21 cellular contexts compared by ENCODE assay signal in genomic region chr22:39270792-39271191, GRCh38.
"Had no signal": no experiment of that assay in that cellular context is flagged by ENCODE, and none has a peak within 500 bp of the region (broad histone marks: within the 10 kb centered on the region; RNA-seq: fewer than 3 reads in every experiment).

No MANE protein-coding gene starts in this region.

- H2AFZ ChIP-seq: hepatocyte had no signal

- ATAC-seq: left lung; lower lobe of right lung; natural killer cell; pancreas; sciatic nerve; stimulated activated effector memory CD8-positive, alpha-beta T cell treated with anti-CD3 and anti-CD28 coated beads, Interleukin-12 subunit alpha, Interleukin-12 subunit beta, amount 100 ng/mL, for 72 hours had no signal

- H3K4me1 Mint-ChIP-seq: natural killer cell had no signal

- H3K9me3 Mint-ChIP-seq: natural killer cell, type B pancreatic cell had no signal

- H3K27ac ChIP-seq: dorsolateral prefrontal cortex, hepatocyte, left lung, lower lobe of right lung, neutrophil, pancreas, testis, tibial artery had no signal

- H3K4me3 Mint-ChIP-seq: natural killer cell; stimulated activated effector memory CD8-positive, alpha-beta T cell treated with anti-CD3 and anti-CD28 coated beads, Interleukin-12 subunit alpha, Interleukin-12 subunit beta, amount 100 ng/mL, for 72 hours; type B pancreatic cell had no signal

- H3K27ac Mint-ChIP-seq: natural killer cell; stimulated activated effector memory CD8-positive, alpha-beta T cell treated with anti-CD3 and anti-CD28 coated beads, Interleukin-12 subunit alpha, Interleukin-12 subunit beta, amount 100 ng/mL, for 72 hours; type B pancreatic cell had no signal

- H3K4me2 ChIP-seq: hepatocyte had no signal

- H3K36me3 ChIP-seq: left lung, lower lobe of right lung, neutrophil, pancreas, tibial artery had no signal

- DNase-seq: cerebellar nuclear complex; cortex of kidney; dorsolateral prefrontal cortex; effector CD4-positive, alpha-beta T cell; kidney; lower lobe of right lung; natural killer cell; pancreas; retina; stimulated activated CD4-positive, alpha-beta T cell treated with anti-CD3 and anti-CD28 coated beads, Interleukin-2, amount 100 ng/mL, for 24 hours; stimulated activated CD4-positive, alpha-beta T cell treated with anti-CD3 and anti-CD28 coated beads, Interleukin-4, amount 100 ng/mL, for 24 hours; stimulated activated naive CD4-positive, alpha-beta T cell treated with Interleukin-2 at 50 U/mL for 16 hours; substantia nigra; testis; tibial artery had no signal

- H3K36me3 Mint-ChIP-seq: natural killer cell; stimulated activated effector memory CD8-positive, alpha-beta T cell treated with anti-CD3 and anti-CD28 coated beads, Interleukin-12 subunit alpha, Interleukin-12 subunit beta, amount 100 ng/mL, for 72 hours; type B pancreatic cell had no signal

- H3K27me3 Mint-ChIP-seq: type B pancreatic cell had no signal

- H3K27me3 ChIP-seq: dorsolateral prefrontal cortex, hepatocyte, left lung, pancreas, testis had no signal

- H3K9me3 ChIP-seq: left lung, lower lobe of right lung, neutrophil, pancreas, testis, tibial artery had no signal

- H3K4me1 ChIP-seq: testis, tibial artery had no signal

- H3K4me3 ChIP-seq: dorsolateral prefrontal cortex, hepatocyte, left lung, lower lobe of right lung, pancreas, testis, tibial artery had no signal
